ENCODE assay signal across 8 cellular contexts in the genomic region with DNA sequence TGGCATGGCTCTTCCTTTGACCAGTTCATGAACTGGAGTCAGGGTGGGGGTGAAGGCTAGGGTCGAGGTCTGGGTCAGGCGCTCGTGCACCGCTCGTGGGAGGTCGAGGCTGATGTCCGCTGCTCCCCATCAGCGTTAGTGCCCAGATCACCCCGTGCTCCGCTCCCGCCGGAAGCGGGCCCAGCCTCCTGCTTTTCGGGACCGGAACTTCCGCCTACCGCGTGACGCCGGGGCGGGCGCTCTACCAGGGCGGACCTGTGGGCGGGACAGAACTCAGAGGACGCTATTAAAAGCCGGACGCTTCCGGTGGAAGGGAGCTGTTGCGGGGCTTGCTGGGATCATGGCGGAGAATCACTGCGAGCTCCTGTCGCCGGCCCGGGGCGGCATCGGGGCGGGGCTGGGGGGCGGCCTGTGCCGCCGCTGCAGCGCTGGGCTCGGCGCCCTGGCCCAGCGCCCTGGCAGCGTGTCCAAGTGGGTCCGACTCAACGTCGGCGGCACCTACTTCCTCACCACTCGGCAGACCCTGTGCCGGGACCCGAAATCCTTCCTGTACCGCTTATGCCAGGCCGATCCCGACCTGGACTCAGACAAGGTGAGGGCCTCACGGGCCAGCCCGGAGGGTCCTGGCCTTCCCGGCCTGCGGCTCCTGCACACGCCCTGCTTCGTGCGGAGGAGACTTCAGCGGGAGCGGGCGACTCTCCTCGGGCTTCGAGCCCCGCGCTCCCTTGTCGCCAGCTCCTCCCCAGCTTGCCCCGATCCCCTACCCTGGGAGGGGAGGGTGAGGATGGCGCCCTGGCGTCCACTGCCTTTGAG. TPM values are rescaled to one million over a fixed set of nuclear protein-coding genes. Genes with fewer than 3 reads are reported as not detected.
DNase-seq lines count a peak whose midpoint lies in the region; ATAC-seq and TF ChIP-seq lines count a peak whose summit lies in the region.

A gene with protein sequence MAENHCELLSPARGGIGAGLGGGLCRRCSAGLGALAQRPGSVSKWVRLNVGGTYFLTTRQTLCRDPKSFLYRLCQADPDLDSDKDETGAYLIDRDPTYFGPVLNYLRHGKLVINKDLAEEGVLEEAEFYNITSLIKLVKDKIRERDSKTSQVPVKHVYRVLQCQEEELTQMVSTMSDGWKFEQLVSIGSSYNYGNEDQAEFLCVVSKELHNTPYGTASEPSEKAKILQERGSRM (plus strand): TSS at position 315 of the 813 bp plus-strand sequence. CDS start 26 bp downstream, at position 341.

- peak within 1 kb of the TSS; percentile 89 to 98 for H3K4me3 ChIP-seq in mucosa of rectum (ENCODE audit: low read length in 2 of 2)

- H3K4me1 Mint-ChIP-seq in activated T-cell treated with anti-CD3 and anti-CD28 coated beads, Interleukin-2, amount 50 U/mL, for 24 hours (ENCODE audit: low read depth), result peaks cover 39% of the 10 kb centered on the region

- ATAC-seq in GM21576 (IDR thresholded peaks at IDR 0.05; ENCODE audit: unreplicated experiment), result peak; percentile 54

- in situ Hi-C loops in KBM-7 (cut with MboI; ENCODE audit: low pct_unique_long_range_greater_than_20kb, low sequenced_read_pairs), result no loop called here

- H3K36me3 ChIP-seq in mucosa of rectum (ENCODE audit: control insufficient read depth in 2 of 2, insufficient read depth in 2 of 2, low read length in 2 of 2), result no peaks in the 10 kb centered on the region

- no peaks in the 10 kb centered on the region for H3K27me3 Mint-ChIP-seq in activated T-cell treated with anti-CD3 and anti-CD28 coated beads, Interleukin-2, amount 50 U/mL, for 24 hours

- H3K27ac Mint-ChIP-seq in activated T-cell treated with anti-CD3 and anti-CD28 coated beads, Interleukin-2, amount 50 U/mL, for 24 hours, result peak within 1 kb of the TSS; percentile 98

- H3K36me3 Mint-ChIP-seq in activated T-cell treated with anti-CD3 and anti-CD28 coated beads, Interleukin-2, amount 50 U/mL, for 24 hours (ENCODE audit: low read depth), result peaks cover 39% of the 10 kb centered on the region

- no peaks in the 10 kb centered on the region for H3K9me3 Mint-ChIP-seq in activated T-cell treated with anti-CD3 and anti-CD28 coated beads, Interleukin-2, amount 50 U/mL, for 24 hours

- peak within 1 kb of the TSS; percentile 96 for H3K4me3 Mint-ChIP-seq in activated T-cell treated with anti-CD3 and anti-CD28 coated beads, Interleukin-2, amount 50 U/mL, for 24 hours

- peak within 1 kb of the TSS; percentile 80 to 98 for H3K9ac ChIP-seq in mucosa of rectum (ENCODE audit: low read depth in 1 of 2, low read length in 2 of 2)

- H3K9me3 ChIP-seq in mucosa of rectum (ENCODE audit: control insufficient read depth in 2 of 2, low read length in 2 of 2), result no peaks in the 10 kb centered on the region

- peak; percentile 94 for TF ChIP-seq POLR2A in erythroblast (IDR thresholded peaks at IDR 0.05; ENCODE audit: low read length)

- H3K27me3 ChIP-seq in mucosa of rectum (ENCODE audit: control insufficient read depth in 2 of 2, insufficient read depth in 2 of 2, low read length in 2 of 2), result no peaks in the 10 kb centered on the region

- peaks cover 8 to 27% of the 10 kb centered on the region in 2 donors for H3K4me1 ChIP-seq in mucosa of rectum (ENCODE audit: control insufficient read depth in 2 of 2, insufficient read depth in 2 of 2, low read length in 2 of 2)

- peak; percentile 99 for DNase-seq in DMS 273 (lab: John Stamatoyannopoulos, UW; ENCODE audit: unreplicated experiment)
- peak; percentile 95 for DNase-seq in KBM-7
- DNase-seq in activated T-cell treated with anti-CD3 and anti-CD28 coated beads, Interleukin-2, amount 50 U/mL, for 24 hours, result peak; percentile 98
- peak; percentile 98 for DNase-seq in erythroblast (lab: John Stamatoyannopoulos, UW)
- DNase-seq in stimulated activated CD8-positive, alpha-beta memory T cell treated with anti-CD3 and anti-CD28 coated beads, Interleukin-4, amount 100 ng/mL, for 4 hours (ENCODE audit: low read depth in 2 of 2, low spot score in 1 of 2), result peak; percentile 93 to 94

- H3K27ac ChIP-seq in mucosa of rectum (ENCODE audit: low read depth in 2 of 2, low read length in 2 of 2), result peak within 1 kb of the TSS; percentile 87 to 91

TF ChIP-seq in PFSK-1, 5 proteins besides CTCF, POLR2A, EP300 and RAD21:
- TF ChIP-seq FOXP2 (optimal IDR thresholded peaks at IDR 0.05; ENCODE audit: borderline replicate concordance, extremely low read depth, extremely low read length, insufficient read depth) (peak; percentile 83), POLR2AphosphoS5 (IDR thresholded peaks at IDR 0.05; ENCODE audit: low read depth, low read length) (peak; percentile 96), TAF1 (IDR thresholded peaks at IDR 0.05; ENCODE audit: borderline replicate concordance, insufficient read depth, low read length) (peak; percentile 99), SIN3A (IDR thresholded peaks at IDR 0.05; ENCODE audit: borderline replicate concordance, insufficient read depth, low read length) (no peak)
- TF ChIP-seq, protein P1, sequence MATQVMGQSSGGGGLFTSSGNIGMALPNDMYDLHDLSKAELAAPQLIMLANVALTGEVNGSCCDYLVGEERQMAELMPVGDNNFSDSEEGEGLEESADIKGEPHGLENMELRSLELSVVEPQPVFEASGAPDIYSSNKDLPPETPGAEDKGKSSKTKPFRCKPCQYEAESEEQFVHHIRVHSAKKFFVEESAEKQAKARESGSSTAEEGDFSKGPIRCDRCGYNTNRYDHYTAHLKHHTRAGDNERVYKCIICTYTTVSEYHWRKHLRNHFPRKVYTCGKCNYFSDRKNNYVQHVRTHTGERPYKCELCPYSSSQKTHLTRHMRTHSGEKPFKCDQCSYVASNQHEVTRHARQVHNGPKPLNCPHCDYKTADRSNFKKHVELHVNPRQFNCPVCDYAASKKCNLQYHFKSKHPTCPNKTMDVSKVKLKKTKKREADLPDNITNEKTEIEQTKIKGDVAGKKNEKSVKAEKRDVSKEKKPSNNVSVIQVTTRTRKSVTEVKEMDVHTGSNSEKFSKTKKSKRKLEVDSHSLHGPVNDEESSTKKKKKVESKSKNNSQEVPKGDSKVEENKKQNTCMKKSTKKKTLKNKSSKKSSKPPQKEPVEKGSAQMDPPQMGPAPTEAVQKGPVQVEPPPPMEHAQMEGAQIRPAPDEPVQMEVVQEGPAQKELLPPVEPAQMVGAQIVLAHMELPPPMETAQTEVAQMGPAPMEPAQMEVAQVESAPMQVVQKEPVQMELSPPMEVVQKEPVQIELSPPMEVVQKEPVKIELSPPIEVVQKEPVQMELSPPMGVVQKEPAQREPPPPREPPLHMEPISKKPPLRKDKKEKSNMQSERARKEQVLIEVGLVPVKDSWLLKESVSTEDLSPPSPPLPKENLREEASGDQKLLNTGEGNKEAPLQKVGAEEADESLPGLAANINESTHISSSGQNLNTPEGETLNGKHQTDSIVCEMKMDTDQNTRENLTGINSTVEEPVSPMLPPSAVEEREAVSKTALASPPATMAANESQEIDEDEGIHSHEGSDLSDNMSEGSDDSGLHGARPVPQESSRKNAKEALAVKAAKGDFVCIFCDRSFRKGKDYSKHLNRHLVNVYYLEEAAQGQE (IDR thresholded peaks at IDR 0.05; ENCODE audit: insufficient read depth in 1 of 2, low read depth in 2 of 2, low read length in 2 of 2), result peak in 1 of 2 experiments; percentile 58; a peak in 1 of 4 replicates

RNA-seq across cellular contexts. Expression of the gene that starts here (rescaled TPM):
- 31.8 TPM for polyA plus RNA-seq in PFSK-1 (2012; ENCODE audit: insufficient read length, low read depth)

Comparison
In these comparisons a context has a peak if more than half of its experiments do, and no peak if none do; other contexts are left out.
1. Peak in every context shown above with its lines: DNase-seq, ATAC-seq, H3K4me3 ChIP-seq and H3K27ac ChIP-seq.